ENCODE assay signal across 10 cellular contexts in genomic region chr9:33884856-33885701, GRCh38.
DNase-seq lines count a peak whose midpoint lies in the region; ATAC-seq and TF ChIP-seq lines count a peak whose summit lies in the region.
"Had no signal": no experiment of that assay in that cellular context is flagged by ENCODE, and none has a peak within 500 bp of the region (broad histone marks: within the 10 kb centered on the region; RNA-seq: fewer than 3 reads in every experiment).

No MANE protein-coding gene starts in this region.

- WGBS in smooth muscle cell (ENCODE audit: low lambda C conversion rate), result 72% methylated on average over 5 of the region's 5 CpGs

- H3K4me3 ChIP-seq in smooth muscle cell, result no peak overlapping the region

- H3K4me3 Mint-ChIP-seq in activated CD4-positive, alpha-beta T cell treated with anti-CD3 and anti-CD28 coated beads, Interleukin-2, amount 10 ng/mL, durations not matched to agents 7 days and 5 days, result no peak overlapping the region

- H2AFZ ChIP-seq in smooth muscle cell (ENCODE audit: low read depth), result no peak overlapping the region

- no peak overlapping the region for H3K9ac ChIP-seq in smooth muscle cell (ENCODE audit: low read depth)

- H3F3A ChIP-seq in smooth muscle cell (ENCODE audit: low read depth), result peaks cover 5% of the 10 kb centered on the region

- H3K27me3 Mint-ChIP-seq in activated CD4-positive, alpha-beta T cell treated with anti-CD3 and anti-CD28 coated beads, Interleukin-2, amount 10 ng/mL, durations not matched to agents 7 days and 5 days, result no peaks in the 10 kb centered on the region

- no peaks in the 10 kb centered on the region for H3K36me3 ChIP-seq in smooth muscle cell (ENCODE audit: low read depth)

- no peak for DNase-seq in activated CD4-positive, alpha-beta T cell treated with anti-CD3 and anti-CD28 coated beads, Interleukin-2, amount 10 ng/mL, durations not matched to agents 7 days and 5 days
- no peak for DNase-seq in activated CD4-positive, alpha-beta T cell treated with anti-CD3 and anti-CD28 coated beads, Interleukin-2, amount 50 U/mL, for 1 hour
- peak; percentile 91 for DNase-seq in NCI-H748 treated with DMSO at 0.1 percent for 48 hours (lab: John Stamatoyannopoulos, UW)
- DNase-seq in smooth muscle cell (lab: John Stamatoyannopoulos, UW; ENCODE audit: unreplicated experiment), result no peak
- DNase-seq in AG20443 (ENCODE audit: low spot score), result no peak
- DNase-seq: aorta, GOT3 had no signal

- POLR2A ChIA-PET in activated CD4-positive, alpha-beta T cell treated with anti-CD3 and anti-CD28 coated beads, Interleukin-2, amount 10 ng/mL, durations not matched to agents 7 days and 5 days (lab: Charles Lee), result no interaction called here

- no peaks in the 10 kb centered on the region for H3K9me3 Mint-ChIP-seq in activated CD4-positive, alpha-beta T cell treated with anti-CD3 and anti-CD28 coated beads, Interleukin-2, amount 10 ng/mL, durations not matched to agents 7 days and 5 days

- H3K4me1 Mint-ChIP-seq in activated CD4-positive, alpha-beta T cell treated with anti-CD3 and anti-CD28 coated beads, Interleukin-2, amount 10 ng/mL, durations not matched to agents 7 days and 5 days, result peaks cover 16% of the 10 kb centered on the region

- TF ChIP-seq CTCF in smooth muscle cell (IDR thresholded peaks at IDR 0.05; ENCODE audit: borderline replicate concordance, insufficient read depth, poor library complexity, severe bottlenecking), result no peak

- peaks cover 100% of the 10 kb centered on the region for H4K20me1 ChIP-seq in smooth muscle cell (ENCODE audit: low read depth)

- H3K9me3 ChIP-seq in smooth muscle cell (replicated peaks; ENCODE audit: low read depth), result no peaks in the 10 kb centered on the region

- H3K27ac Mint-ChIP-seq in activated CD4-positive, alpha-beta T cell treated with anti-CD3 and anti-CD28 coated beads, Interleukin-2, amount 10 ng/mL, durations not matched to agents 7 days and 5 days, result peak overlapping the region; percentile 1

- H3K4me2 ChIP-seq in smooth muscle cell, result peak overlapping the region; percentile 16

- H3K36me3 Mint-ChIP-seq in activated CD4-positive, alpha-beta T cell treated with anti-CD3 and anti-CD28 coated beads, Interleukin-2, amount 10 ng/mL, durations not matched to agents 7 days and 5 days (ENCODE audit: low read depth), result peaks cover 4% of the 10 kb centered on the region

- no peaks in the 10 kb centered on the region for H3K27me3 ChIP-seq in smooth muscle cell (ENCODE audit: low read depth)

- H3K4me1 ChIP-seq in smooth muscle cell (ENCODE audit: low read depth), result peaks cover 13% of the 10 kb centered on the region

- CTCF ChIA-PET in activated CD4-positive, alpha-beta T cell treated with anti-CD3 and anti-CD28 coated beads, Interleukin-2, amount 10 ng/mL, durations not matched to agents 7 days and 5 days (lab: Charles Lee), result interaction anchor here (0.6 to 1.0 kb wide), 3 partner anchors 9 to 517 kb away, joined by 3 to 4 read pairs (median 3); no protein-coding TSS in a partner anchor

- ATAC-seq in esophagus mucosa, result peak; percentile 52
- no peak for ATAC-seq in HG03432 (IDR thresholded peaks at IDR 0.05; ENCODE audit: unreplicated experiment)
- ATAC-seq in HG03460 (IDR thresholded peaks at IDR 0.05; ENCODE audit: unreplicated experiment), result no peak

- peak overlapping the region; percentile 45 for H3K27ac ChIP-seq in smooth muscle cell (ENCODE audit: low read depth)

- H3K79me2 ChIP-seq in smooth muscle cell (ENCODE audit: low read depth), result peaks cover 100% of the 10 kb centered on the region
